Comparison of ENCODE assay signal across 12 cellular contexts in the genomic region with DNA sequence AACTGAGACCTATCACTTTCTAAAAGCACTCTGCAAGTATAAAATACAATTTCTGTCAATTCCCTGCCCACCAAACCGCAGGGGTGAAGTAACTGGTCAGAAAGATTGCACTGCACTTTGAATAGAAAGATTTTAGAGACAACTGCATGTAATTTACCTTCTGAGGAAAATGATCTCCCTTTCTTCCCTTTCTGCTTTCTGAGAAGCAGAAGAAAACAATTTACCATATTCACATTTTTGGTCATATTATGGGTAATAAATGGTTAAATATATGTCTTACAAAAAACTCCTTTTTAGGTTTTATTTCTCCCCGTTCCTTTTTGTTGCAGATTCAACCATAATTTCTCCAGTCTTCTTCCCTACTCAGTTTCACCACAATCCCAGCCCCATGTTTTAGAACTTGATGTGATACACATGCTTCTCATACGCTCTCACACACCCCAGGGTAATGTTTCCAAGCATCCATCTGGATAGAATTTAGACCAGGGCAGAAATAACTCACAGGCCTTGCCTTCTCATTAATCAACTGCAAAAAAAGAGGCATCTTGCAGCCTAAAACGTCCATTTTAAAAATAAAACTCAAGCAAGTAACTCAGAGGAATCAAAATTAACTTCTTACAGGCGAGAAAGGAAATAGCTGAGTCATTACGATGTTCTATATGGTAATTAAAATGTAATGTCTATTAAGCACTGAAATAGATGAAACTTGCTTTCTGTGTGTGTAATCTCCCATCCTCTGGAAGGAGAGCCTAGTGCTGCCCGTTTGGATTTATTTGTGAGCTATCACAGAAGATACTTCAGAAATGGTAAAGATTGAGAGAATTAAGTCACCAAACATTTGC.
DNase-seq lines count a peak whose midpoint lies in the region; ATAC-seq, FAIRE-seq and TF ChIP-seq lines count a peak whose summit lies in the region.
"Had no signal": no experiment of that assay in that cellular context is flagged by ENCODE, and none has a peak within 500 bp of the region (broad histone marks: within the 10 kb centered on the region; RNA-seq: fewer than 3 reads in every experiment).

No MANE protein-coding gene starts in this region.

- H3K9ac ChIP-seq in Loucy (ENCODE audit: low read depth, low read length, poor library complexity, severe bottlenecking), result peak overlapping the region; percentile 34

- H3K27me3 ChIP-seq in AG04450 (ENCODE audit: control insufficient read depth, insufficient read depth, low read length), result no peaks in the 10 kb centered on the region
- no peaks in the 10 kb centered on the region for H3K27me3 ChIP-seq in Loucy (ENCODE audit: insufficient read depth, low read length, poor library complexity, severe bottlenecking)

- 0 out of 2 replicates have a peak overlapping the region, but pooled peaks have one; percentile 48 for H2AFZ ChIP-seq in Loucy (ENCODE audit: low read length)

- H3K27me3 Mint-ChIP-seq in effector memory CD8-positive, alpha-beta T cell, result no peaks in the 10 kb centered on the region
- H3K27me3 Mint-ChIP-seq: activated naive CD8-positive, alpha-beta T cell treated with anti-CD3 and anti-CD28 coated beads, Interleukin-2, amount 10 ng/mL, durations not matched to agents 7 days and 5 days had no signal

- H3K36me3 Mint-ChIP-seq in effector memory CD8-positive, alpha-beta T cell (ENCODE audit: insufficient read depth), result peaks cover 9% of the 10 kb centered on the region

- H3K4me2 ChIP-seq in Loucy (ENCODE audit: low read depth, low read length, poor library complexity, severe bottlenecking), result peak overlapping the region; percentile 30

- no peaks in the 10 kb centered on the region for H3F3A ChIP-seq in Loucy (ENCODE audit: low read depth)

- peak overlapping the region; percentile 0 to 32 for H3K27ac Mint-ChIP-seq in effector memory CD8-positive, alpha-beta T cell
- H3K27ac Mint-ChIP-seq: activated naive CD8-positive, alpha-beta T cell treated with anti-CD3 and anti-CD28 coated beads, Interleukin-2, amount 10 ng/mL, durations not matched to agents 7 days and 5 days had no signal

- DNase-seq in AG04450 (ENCODE audit: low read depth, low spot score), result peak; percentile 52
- DNase-seq in effector memory CD8-positive, alpha-beta T cell, result no peak
- DNase-seq in myocyte (ENCODE audit: low read depth), result peak; percentile 57
- DNase-seq in RCC 7860 (ENCODE audit: low spot score), result no peak
- no peak for DNase-seq in activated naive CD4-positive, alpha-beta T cell treated with Interleukin-2 at 50 U/mL for 16 hours
- no peak for DNase-seq in NCI-H2227 treated with DMSO at 0.1 percent for 48 hours (lab: John Stamatoyannopoulos, UW)
- DNase-seq: activated naive CD8-positive, alpha-beta T cell treated with anti-CD3 and anti-CD28 coated beads, Interleukin-2, amount 10 ng/mL, durations not matched to agents 7 days and 5 days; NCI-H1694 treated with DMSO at 0.1 percent for 48 hours; RPMI8226 had no signal

- TF ChIP-seq CTCF in AG04450 (IDR thresholded peaks at IDR 0.05; ENCODE audit: low read depth, low read length), result no peak
- no peak for TF ChIP-seq CTCF in Loucy (conservative IDR thresholded peaks at IDR 0.05; ENCODE audit: low read length)

- peaks cover 30% of the 10 kb centered on the region for H3K4me1 ChIP-seq in Loucy (ENCODE audit: insufficient read depth, low read length, poor library complexity, severe bottlenecking)

- no peak overlapping the region for H3K4me3 ChIP-seq in AG04450 (ENCODE audit: low read depth, low read length)
- no peak overlapping the region for H3K4me3 ChIP-seq in Loucy (ENCODE audit: low read length, poor library complexity, severe bottlenecking)

- FAIRE-seq in RCC 7860 (lab: Jason Lieb, UNC), result no peak
- FAIRE-seq: frontal cortex had no signal

- no peaks in the 10 kb centered on the region for H4K20me1 ChIP-seq in Loucy (ENCODE audit: insufficient read depth, low read length, poor library complexity, severe bottlenecking)

- no peaks in the 10 kb centered on the region for H3K9me3 ChIP-seq in AG04450 (ENCODE audit: control insufficient read depth, insufficient read depth, low read length)
- no peaks in the 10 kb centered on the region for H3K9me3 ChIP-seq in Loucy (ENCODE audit: insufficient read depth, low read depth, low read length)

- H3K27ac ChIP-seq in AG04450 (ENCODE audit: low read depth, low read length), result no peak overlapping the region

- ATAC-seq in effector memory CD8-positive, alpha-beta T cell (replicated peaks), result no peak
- no peak for ATAC-seq in GM21447 (IDR thresholded peaks at IDR 0.05; ENCODE audit: unreplicated experiment)

- CTCF ChIA-PET in AG04450 (lab: Charles Lee), result interaction anchor here (0.8 kb wide), 1 partner anchor 96 kb away, joined by 3 read pairs; no protein-coding TSS in a partner anchor

- H3K9me2 ChIP-seq in Loucy (replicated peaks; ENCODE audit: low read depth, low read length), result no peaks in the 10 kb centered on the region

- H3K9me3 Mint-ChIP-seq in effector memory CD8-positive, alpha-beta T cell, result no peaks in the 10 kb centered on the region
- H3K9me3 Mint-ChIP-seq: activated naive CD8-positive, alpha-beta T cell treated with anti-CD3 and anti-CD28 coated beads, Interleukin-2, amount 10 ng/mL, durations not matched to agents 7 days and 5 days had no signal

- peaks cover 7 to 12% of the 10 kb centered on the region in 2 donors for H3K4me1 Mint-ChIP-seq in effector memory CD8-positive, alpha-beta T cell (ENCODE audit: low read depth in 2 of 2)

- no peaks in the 10 kb centered on the region for H3K79me2 ChIP-seq in Loucy (ENCODE audit: insufficient read depth, low read length)

- H3K4me3 Mint-ChIP-seq in effector memory CD8-positive, alpha-beta T cell, result no peak overlapping the region
- H3K4me3 Mint-ChIP-seq: activated naive CD8-positive, alpha-beta T cell treated with anti-CD3 and anti-CD28 coated beads, Interleukin-2, amount 10 ng/mL, durations not matched to agents 7 days and 5 days had no signal

- POLR2A ChIA-PET in AG04450 (lab: Yijun Ruan, JAX), result interaction anchor here (1.6 kb wide), 1 partner anchor 285 kb away, joined by 6 read pairs; no protein-coding TSS in a partner anchor

- no peaks in the 10 kb centered on the region for H3K36me3 ChIP-seq in Loucy (ENCODE audit: insufficient read depth, low read length)

Comparison
In these comparisons a context has a peak if more than half of its experiments do, and no peak if none do; other contexts are left out.
1. DNase-seq: peak in AG04450 (single experiment) and myocyte (single experiment); none in effector memory CD8-positive, alpha-beta T cell (0 of 3), RCC 7860 (single experiment), activated naive CD4-positive, alpha-beta T cell treated with Interleukin-2 at 50 U/mL for 16 hours (single experiment) and NCI-H2227 treated with DMSO at 0.1 percent for 48 hours (single experiment).